8 cellular contexts compared by ENCODE assay signal in genomic region chr20:25248501-25249172, GRCh38. TPM values are rescaled to one million over a fixed set of nuclear protein-coding genes. Genes with fewer than 3 reads are reported as not detected.
A peak's percentile ranks its signal among the peaks of the same experiment; 100 is the strongest.
DNase-seq lines count a peak whose midpoint lies in the region; ATAC-seq and TF ChIP-seq lines count a peak whose summit lies in the region.

No MANE protein-coding gene starts in this region.

- H3K36me3 ChIP-seq in endocrine pancreas (ENCODE audit: control insufficient read depth, insufficient read depth, low read length) (no peaks in the 10 kb centered on the region), thoracic aorta (no peaks in the 10 kb centered on the region)

- peak overlapping the region; percentile 60 for H3K4me3 ChIP-seq in endocrine pancreas (ENCODE audit: control insufficient read depth, insufficient read depth, low read length)
- H3K4me3 ChIP-seq in thoracic aorta = peak overlapping the region; percentile 76

- H3K9me3 ChIP-seq in endocrine pancreas (ENCODE audit: control insufficient read depth, low read length) = no peaks in the 10 kb centered on the region
- H3K9me3 ChIP-seq in thoracic aorta = no peaks in the 10 kb centered on the region

- no peaks in the 10 kb centered on the region for H3K27me3 ChIP-seq in endocrine pancreas (ENCODE audit: control insufficient read depth, insufficient read depth, low read length)
- H3K27me3 ChIP-seq in thoracic aorta (replicated peaks; ENCODE audit: insufficient read depth) = no peaks in the 10 kb centered on the region

- no peaks in the 10 kb centered on the region for H3K4me1 ChIP-seq in endocrine pancreas (ENCODE audit: control insufficient read depth, insufficient read depth, low read length)
- H3K4me1 ChIP-seq in thoracic aorta (ENCODE audit: control insufficient read depth in 1 of 2, low read depth in 2 of 2) = peaks cover 18 to 51% of the 10 kb centered on the region in 2 donors

- ATAC-seq in GM19025 (IDR thresholded peaks at IDR 0.05; ENCODE audit: low read depth, unreplicated experiment) (peak; percentile 23), HG03196 (IDR thresholded peaks at IDR 0.05; ENCODE audit: unreplicated experiment) (peak; percentile 17), thoracic aorta (ENCODE audit: insufficient number of reproducible peaks, low FRiP score, low read depth) (no peak), HG02970 (IDR thresholded peaks at IDR 0.05; ENCODE audit: low FRiP score, unreplicated experiment) (no peak)

- peak overlapping the region; percentile 54 for H3K9ac ChIP-seq in endocrine pancreas (ENCODE audit: control insufficient read depth, insufficient read depth, low read length)

- TF ChIP-seq CTCF in C4-2B (conservative IDR thresholded peaks at IDR 0.05) = no peak
- TF ChIP-seq CTCF in thoracic aorta (IDR thresholded peaks at IDR 0.05) = no peak

- in situ Hi-C loops in SK-MEL-5 (cut with HindIII; ENCODE audit: low pct_unique_long_range_greater_than_20kb, low sequenced_read_pairs) = no loop called here

- peak; percentile 55 for DNase-seq in SK-MEL-5 (ENCODE audit: low read depth, low spot score)
- DNase-seq in lung microvascular endothelial cell (ENCODE audit: low read depth in 2 of 2) = peak; percentile 56 to 68
- no peak for DNase-seq in thoracic aorta (ENCODE audit: low spot score)

- H3K27ac ChIP-seq in C4-2B = peak overlapping the region; percentile 93
- H3K27ac ChIP-seq in thoracic aorta = peak overlapping the region; percentile 94 to 95

RNA-seq across cellular contexts. Expression of gene PYGB, which starts 0.8 kb away (rescaled TPM):
- 404 and 446 TPM in 2 replicates for total RNA-seq in SK-MEL-5 (2014; rRNA removed; shearing (Covaris generic))
- polyA plus RNA-seq in SK-MEL-5 (2015; cell fraction: cytosol; rRNA removed) = 618 and 744 TPM in 2 replicates
- polyA plus RNA-seq in SK-MEL-5 (2015; cell fraction: nucleus; rRNA removed) = 1,362 and 1,434 TPM in 2 replicates
- total RNA-seq in lung microvascular endothelial cell (62.3 and 63.9 TPM in 2 replicates), thoracic aorta (100 to 1,000 TPM; 124 to 256 TPM)

RNA-seq across cellular contexts. Expression of gene ENTPD6, which starts 53.1 kb away (rescaled TPM):
- total RNA-seq in SK-MEL-5 (2014; rRNA removed; shearing (Covaris generic)) = 236 and 241 TPM in 2 replicates
- 385 and 433 TPM in 2 replicates for polyA plus RNA-seq in SK-MEL-5 (2015; cell fraction: cytosol; rRNA removed)
- 1,025 and 1,164 TPM in 2 replicates for polyA plus RNA-seq in SK-MEL-5 (2015; cell fraction: nucleus; rRNA removed)
- total RNA-seq in lung microvascular endothelial cell (29.9 and 51.4 TPM in 2 replicates), thoracic aorta (100 to 1,000 TPM in 1 of 2 donors, 10 to 100 TPM in 1; 82.0 to 107 TPM)

Comparison
In these comparisons a context has a peak if more than half of its experiments do, and no peak if none do; other contexts are left out.
1. ATAC-seq: peak in GM19025 (single experiment) and HG03196 (single experiment); none in thoracic aorta (single experiment) and HG02970 (single experiment).